In the genomic region with DNA sequence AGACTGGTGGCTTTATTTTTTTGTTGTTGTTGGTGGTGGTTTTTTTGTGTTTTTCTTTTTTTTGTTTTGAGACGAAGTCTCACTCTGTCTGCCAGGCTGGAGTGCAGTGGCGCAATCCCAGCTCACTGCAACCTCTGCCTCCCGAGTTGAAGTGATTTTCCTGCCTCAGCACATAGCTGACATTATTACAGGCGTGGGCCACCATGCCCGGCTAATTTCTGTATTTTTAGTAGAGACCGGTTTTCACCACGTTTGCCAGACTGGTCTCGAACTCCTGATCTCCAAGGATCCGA, we compare ENCODE assay signal across 9 cellular contexts. TPM values are rescaled to one million over a fixed set of nuclear protein-coding genes. Genes with fewer than 3 reads are reported as not detected.
DNase-seq lines count a peak whose midpoint lies in the region; TF ChIP-seq lines count a peak whose summit lies in the region.
"Had no signal": no experiment of that assay in that cellular context is flagged by ENCODE, and none has a peak within 500 bp of the region (broad histone marks: within the 10 kb centered on the region; RNA-seq: fewer than 3 reads in every experiment).

No MANE protein-coding gene starts in this region.

- no peak for TF ChIP-seq CTCF in endothelial cell (IDR thresholded peaks at IDR 0.05; ENCODE audit: unreplicated experiment)
- no peak for TF ChIP-seq CTCF in uterus (IDR thresholded peaks at IDR 0.05)

- H3K36me3 ChIP-seq in muscle layer of duodenum (ENCODE audit: control insufficient read depth in 1 of 2, insufficient read depth in 2 of 2, low read length in 2 of 2) (peaks cover 0 to 15% of the 10 kb centered on the region in 2 donors), uterus (no peaks in the 10 kb centered on the region)

- intact Hi-C loops in uterus (cut with DNase I; ENCODE audit: low total_unique reads): no loop called here

- H3K9me3 Mint-ChIP-seq in activated naive CD4-positive, alpha-beta T cell treated with anti-CD3 and anti-CD28 coated beads, Interleukin-2, amount 50 U/mL, for 24 hours: no peaks in the 10 kb centered on the region
- no peaks in the 10 kb centered on the region for H3K9me3 Mint-ChIP-seq in endothelial cell (ENCODE audit: unreplicated experiment)

- peak overlapping the region; percentile 100 for H3K4me3 Mint-ChIP-seq in activated naive CD4-positive, alpha-beta T cell treated with anti-CD3 and anti-CD28 coated beads, Interleukin-2, amount 50 U/mL, for 24 hours
- H3K4me3 Mint-ChIP-seq in endothelial cell (ENCODE audit: unreplicated experiment): peak overlapping the region; percentile 95

- TF ChIP-seq POLR2A in uterus (IDR thresholded peaks at IDR 0.05): no peak

- H3K4me1 ChIP-seq in muscle layer of duodenum (ENCODE audit: control insufficient read depth in 1 of 2, insufficient read depth in 2 of 2, low read length in 2 of 2): peaks cover 0 to 15% of the 10 kb centered on the region in 2 donors
- no peaks in the 10 kb centered on the region for H3K4me1 ChIP-seq in uterus

- peaks cover 26% of the 10 kb centered on the region for H3K36me3 Mint-ChIP-seq in activated naive CD4-positive, alpha-beta T cell treated with anti-CD3 and anti-CD28 coated beads, Interleukin-2, amount 50 U/mL, for 24 hours
- peaks cover 34% of the 10 kb centered on the region for H3K36me3 Mint-ChIP-seq in endothelial cell (ENCODE audit: low read depth, unreplicated experiment)

- H3K4me1 Mint-ChIP-seq in activated naive CD4-positive, alpha-beta T cell treated with anti-CD3 and anti-CD28 coated beads, Interleukin-2, amount 50 U/mL, for 24 hours: peaks cover 68% of the 10 kb centered on the region
- H3K4me1 Mint-ChIP-seq in endothelial cell (ENCODE audit: unreplicated experiment): peaks cover 31% of the 10 kb centered on the region

- DNase-seq in activated naive CD4-positive, alpha-beta T cell treated with anti-CD3 and anti-CD28 coated beads, Interleukin-2, amount 50 U/mL, for 16 hours: no peak
- DNase-seq in endothelial cell (ENCODE audit: low spot score) (no peak), uterus (peak; percentile 27 to 39), NCI-H524 (lab: John Stamatoyannopoulos, UW) (no peak), OCI-M2 (lab: John Stamatoyannopoulos, UW; ENCODE audit: unreplicated experiment) (no peak), A172 (ENCODE audit: low spot score) (no peak)
- DNase-seq: DMS153 had no signal

- H3K4me3 ChIP-seq in muscle layer of duodenum (ENCODE audit: low read depth in 1 of 2, low read length in 2 of 2): peak overlapping the region; percentile 69 to 80
- peak overlapping the region; percentile 36 to 49 for H3K4me3 ChIP-seq in uterus

- no peaks in the 10 kb centered on the region for H3K27me3 Mint-ChIP-seq in activated naive CD4-positive, alpha-beta T cell treated with anti-CD3 and anti-CD28 coated beads, Interleukin-2, amount 50 U/mL, for 24 hours
- peaks cover 10% of the 10 kb centered on the region for H3K27me3 Mint-ChIP-seq in endothelial cell (ENCODE audit: unreplicated experiment)

- peak overlapping the region; percentile 97 for H3K27ac Mint-ChIP-seq in activated naive CD4-positive, alpha-beta T cell treated with anti-CD3 and anti-CD28 coated beads, Interleukin-2, amount 50 U/mL, for 24 hours
- peak overlapping the region; percentile 85 for H3K27ac Mint-ChIP-seq in endothelial cell (ENCODE audit: unreplicated experiment)

- H3K9me3 ChIP-seq in muscle layer of duodenum (ENCODE audit: control insufficient read depth in 1 of 2, low read length in 2 of 2) (no peaks in the 10 kb centered on the region), uterus (no peaks in the 10 kb centered on the region)

- H3K27me3 ChIP-seq in muscle layer of duodenum (ENCODE audit: low read depth, low read length) (no peaks in the 10 kb centered on the region), uterus (no peaks in the 10 kb centered on the region)

- H3K27ac ChIP-seq in muscle layer of duodenum (ENCODE audit: low read length) (no peak overlapping the region), uterus (peak overlapping the region; percentile 74 to 80)

RNA-seq across cellular contexts. Expression of a gene that starts 0.7 kb away (rescaled TPM):
- 23.0 TPM for total RNA-seq in endothelial cell (ENCODE audit: unreplicated experiment)
- total RNA-seq in uterus: 10 to 100 TPM in 2 of 4 donors, 1 to 10 TPM in 2; 8.7 to 17.7 (median 10.8) TPM
- total RNA-seq in A172 (2014; rRNA removed; shearing (Covaris generic)): not detected in 2 replicates

Comparison
In these comparisons a context has a peak if more than half of its experiments do, and no peak if none do; other contexts are left out.
1. DNase-seq: peak in uterus (2 of 2); none in activated naive CD4-positive, alpha-beta T cell treated with anti-CD3 and anti-CD28 coated beads, Interleukin-2, amount 50 U/mL, for 16 hours (single experiment), endothelial cell (single experiment), NCI-H524 (0 of 2), OCI-M2 (single experiment) and A172 (single experiment).